Comparison of ENCODE assay signal across 8 cellular contexts in the genomic region with DNA sequence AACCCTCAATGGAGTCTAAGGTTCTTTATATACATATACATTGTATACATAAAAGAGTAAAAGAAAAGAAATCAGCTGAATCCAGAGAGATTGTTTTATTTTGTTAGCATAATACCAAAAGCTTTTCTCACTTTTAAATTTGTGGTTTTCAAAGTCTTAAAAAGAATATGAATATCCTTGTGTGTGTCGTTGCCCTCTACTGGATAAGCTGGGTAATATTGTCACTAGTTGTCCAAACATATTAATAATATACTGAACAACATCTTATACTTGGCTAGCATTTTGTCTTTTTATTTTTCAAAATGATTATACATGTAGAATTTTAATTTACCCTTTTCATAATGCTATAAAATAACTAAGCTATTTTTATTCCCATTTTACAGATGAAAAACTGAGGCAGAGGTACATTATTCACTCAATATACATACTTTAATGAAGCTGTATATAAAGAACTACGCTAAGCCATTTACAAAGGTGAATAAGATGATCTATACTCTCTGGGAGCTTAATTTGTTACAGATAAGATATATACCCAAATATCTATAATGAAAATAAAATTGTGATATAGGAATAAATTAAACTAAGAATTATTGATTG.
DNase-seq lines count a peak whose midpoint lies in the region; ATAC-seq and TF ChIP-seq lines count a peak whose summit lies in the region.

No MANE protein-coding gene starts in this region.

- H3K27ac ChIP-seq in OCI-LY1 (ENCODE audit: low read depth, low read length, poor library complexity, severe bottlenecking): no peak overlapping the region
- H3K27ac ChIP-seq in esophagus squamous epithelium: peak overlapping the region in 1 of 4 donors; percentile 36
- H3K27ac ChIP-seq in smooth muscle cell (ENCODE audit: low read depth): no peak overlapping the region
- H3K27ac ChIP-seq in ovary: no peak overlapping the region

- TF ChIP-seq EP300 in ovary (IDR thresholded peaks at IDR 0.05): no peak

- no peak overlapping the region for H3K4me3 ChIP-seq in OCI-LY1 (ENCODE audit: low read depth, low read length, poor library complexity, severe bottlenecking)
- H3K4me3 ChIP-seq in esophagus squamous epithelium: no peak overlapping the region
- no peak overlapping the region for H3K4me3 ChIP-seq in smooth muscle cell
- no peak overlapping the region for H3K4me3 ChIP-seq in ovary

- H3K27me3 ChIP-seq in OCI-LY1 (ENCODE audit: insufficient read depth, low read length) (no peaks in the 10 kb centered on the region), esophagus squamous epithelium (no peaks in the 10 kb centered on the region), smooth muscle cell (ENCODE audit: low read depth) (no peaks in the 10 kb centered on the region), ovary (no peaks in the 10 kb centered on the region)

- H3K4me2 ChIP-seq in OCI-LY1 (ENCODE audit: low read length) (no peak overlapping the region), smooth muscle cell (no peak overlapping the region)

- no peaks in the 10 kb centered on the region for H3K79me2 ChIP-seq in OCI-LY1 (ENCODE audit: insufficient read depth, low read length)
- no peaks in the 10 kb centered on the region for H3K79me2 ChIP-seq in smooth muscle cell (ENCODE audit: low read depth)

- 61 to 81% methylated on average over 2 of the region's 2 CpGs for WGBS in esophagus squamous epithelium, 2 donors
- 82% methylated on average over 2 of the region's 2 CpGs for WGBS in smooth muscle cell (ENCODE audit: low lambda C conversion rate)
- WGBS in ovary, 3 donors: 77 to 82% (median 80%) methylated on average over 2 of the region's 2 CpGs

- H3F3A ChIP-seq in OCI-LY1 (ENCODE audit: insufficient read depth, low read length): no peaks in the 10 kb centered on the region
- H3F3A ChIP-seq in smooth muscle cell (ENCODE audit: low read depth): no peaks in the 10 kb centered on the region

- intact Hi-C loops in esophagus squamous epithelium (cut with DNase I) (loop anchor here (10.0 kb wide), 1 partner anchor 124 kb away; no protein-coding TSS in a partner anchor), ovary (cut with DNase I) (no loop called here)

- H3K4me1 ChIP-seq in OCI-LY1 (ENCODE audit: insufficient read depth, low read length, severe bottlenecking) (no peaks in the 10 kb centered on the region), esophagus squamous epithelium (peaks cover 0 to 61% (median 8%) of the 10 kb centered on the region in 3 donors), smooth muscle cell (ENCODE audit: low read depth) (no peaks in the 10 kb centered on the region), ovary (ENCODE audit: insufficient read depth) (no peaks in the 10 kb centered on the region)

- no peaks in the 10 kb centered on the region for H3K9me2 ChIP-seq in OCI-LY1 (ENCODE audit: low read depth, low read length)

- H3K36me3 ChIP-seq in OCI-LY1 (ENCODE audit: insufficient read depth, low read length): no peaks in the 10 kb centered on the region
- no peaks in the 10 kb centered on the region for H3K36me3 ChIP-seq in esophagus squamous epithelium
- no peaks in the 10 kb centered on the region for H3K36me3 ChIP-seq in smooth muscle cell (ENCODE audit: low read depth)
- H3K36me3 ChIP-seq in ovary: no peaks in the 10 kb centered on the region

- no peak for ATAC-seq in HG02678 (IDR thresholded peaks at IDR 0.05; ENCODE audit: unreplicated experiment)

- H3K9ac ChIP-seq in OCI-LY1 (ENCODE audit: low read length) (no peak overlapping the region), smooth muscle cell (ENCODE audit: low read depth) (no peak overlapping the region)

- peak; percentile 45 for DNase-seq in NCI-H748 (lab: John Stamatoyannopoulos, UW; ENCODE audit: unreplicated experiment)
- no peak for DNase-seq in NCI-H748 treated with DMSO at 0.1 percent for 48 hours (lab: John Stamatoyannopoulos, UW)
- no peak for DNase-seq in esophagus squamous epithelium (lab: John Stamatoyannopoulos, UW)
- DNase-seq in smooth muscle cell (lab: John Stamatoyannopoulos, UW; ENCODE audit: unreplicated experiment): no peak
- no peak for DNase-seq in ovary
- no peak for DNase-seq in effector CD4-positive, alpha-beta T cell

- H4K20me1 ChIP-seq in OCI-LY1 (ENCODE audit: insufficient read depth, low read length) (no peaks in the 10 kb centered on the region), smooth muscle cell (ENCODE audit: low read depth) (no peaks in the 10 kb centered on the region)

- H3K9me3 ChIP-seq in OCI-LY1 (ENCODE audit: low read length): no peaks in the 10 kb centered on the region
- peaks cover 0 to 6% (median 0%) of the 10 kb centered on the region in 3 donors for H3K9me3 ChIP-seq in esophagus squamous epithelium
- no peaks in the 10 kb centered on the region for H3K9me3 ChIP-seq in smooth muscle cell (replicated peaks; ENCODE audit: low read depth)
- no peaks in the 10 kb centered on the region for H3K9me3 ChIP-seq in ovary

- H2AFZ ChIP-seq in OCI-LY1 (ENCODE audit: low read length) (no peak overlapping the region), smooth muscle cell (ENCODE audit: low read depth) (no peak overlapping the region)

- TF ChIP-seq CTCF in OCI-LY1 (IDR thresholded peaks at IDR 0.05; ENCODE audit: low read length) (peak; percentile 52; the same call in 1 of the 2 replicates), esophagus squamous epithelium (IDR thresholded peaks at IDR 0.05) (peak in 5 of 6 experiments; percentile 14 to 71 (median 45)), smooth muscle cell (IDR thresholded peaks at IDR 0.05; ENCODE audit: borderline replicate concordance, insufficient read depth, poor library complexity, severe bottlenecking) (peak; percentile 55), ovary (IDR thresholded peaks at IDR 0.05) (no peak)

- TF ChIP-seq POLR2A in esophagus squamous epithelium (IDR thresholded peaks at IDR 0.05): no peak
- no peak for TF ChIP-seq POLR2A in ovary (IDR thresholded peaks at IDR 0.05)

Comparison
In these comparisons a context has a peak if more than half of its experiments do, and no peak if none do; other contexts are left out.
1. CTCF ChIP-seq: peak in OCI-LY1 (single experiment), esophagus squamous epithelium (5 of 6) and smooth muscle cell (single experiment); none in ovary (0 of 3).